In the genomic region with DNA sequence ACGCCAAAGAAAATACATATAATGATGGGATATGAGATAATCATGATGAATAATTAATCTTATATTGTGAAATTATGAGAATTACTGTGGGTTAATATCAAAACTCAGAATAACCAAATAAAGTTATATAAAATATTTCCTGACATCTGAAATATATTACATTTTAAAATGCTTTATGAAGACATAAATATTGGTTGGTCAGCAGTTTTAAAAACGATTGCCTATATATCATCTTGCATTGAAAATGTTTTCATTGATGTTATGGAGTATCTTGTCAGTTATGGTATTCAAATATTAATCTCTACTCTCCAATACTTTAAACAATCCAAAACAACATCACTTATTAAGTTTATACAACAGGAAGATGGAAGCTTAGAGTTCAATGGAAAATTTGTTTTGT, we compare ENCODE assay signal across 1 cellular context.
TF ChIP-seq lines count a peak whose summit lies in the region.

No MANE protein-coding gene starts in this region.

TF ChIP-seq in HepG2, 621 proteins besides CTCF, POLR2A, EP300 and RAD21 (continued from another document):
- TF ChIP-seq, protein P1, sequence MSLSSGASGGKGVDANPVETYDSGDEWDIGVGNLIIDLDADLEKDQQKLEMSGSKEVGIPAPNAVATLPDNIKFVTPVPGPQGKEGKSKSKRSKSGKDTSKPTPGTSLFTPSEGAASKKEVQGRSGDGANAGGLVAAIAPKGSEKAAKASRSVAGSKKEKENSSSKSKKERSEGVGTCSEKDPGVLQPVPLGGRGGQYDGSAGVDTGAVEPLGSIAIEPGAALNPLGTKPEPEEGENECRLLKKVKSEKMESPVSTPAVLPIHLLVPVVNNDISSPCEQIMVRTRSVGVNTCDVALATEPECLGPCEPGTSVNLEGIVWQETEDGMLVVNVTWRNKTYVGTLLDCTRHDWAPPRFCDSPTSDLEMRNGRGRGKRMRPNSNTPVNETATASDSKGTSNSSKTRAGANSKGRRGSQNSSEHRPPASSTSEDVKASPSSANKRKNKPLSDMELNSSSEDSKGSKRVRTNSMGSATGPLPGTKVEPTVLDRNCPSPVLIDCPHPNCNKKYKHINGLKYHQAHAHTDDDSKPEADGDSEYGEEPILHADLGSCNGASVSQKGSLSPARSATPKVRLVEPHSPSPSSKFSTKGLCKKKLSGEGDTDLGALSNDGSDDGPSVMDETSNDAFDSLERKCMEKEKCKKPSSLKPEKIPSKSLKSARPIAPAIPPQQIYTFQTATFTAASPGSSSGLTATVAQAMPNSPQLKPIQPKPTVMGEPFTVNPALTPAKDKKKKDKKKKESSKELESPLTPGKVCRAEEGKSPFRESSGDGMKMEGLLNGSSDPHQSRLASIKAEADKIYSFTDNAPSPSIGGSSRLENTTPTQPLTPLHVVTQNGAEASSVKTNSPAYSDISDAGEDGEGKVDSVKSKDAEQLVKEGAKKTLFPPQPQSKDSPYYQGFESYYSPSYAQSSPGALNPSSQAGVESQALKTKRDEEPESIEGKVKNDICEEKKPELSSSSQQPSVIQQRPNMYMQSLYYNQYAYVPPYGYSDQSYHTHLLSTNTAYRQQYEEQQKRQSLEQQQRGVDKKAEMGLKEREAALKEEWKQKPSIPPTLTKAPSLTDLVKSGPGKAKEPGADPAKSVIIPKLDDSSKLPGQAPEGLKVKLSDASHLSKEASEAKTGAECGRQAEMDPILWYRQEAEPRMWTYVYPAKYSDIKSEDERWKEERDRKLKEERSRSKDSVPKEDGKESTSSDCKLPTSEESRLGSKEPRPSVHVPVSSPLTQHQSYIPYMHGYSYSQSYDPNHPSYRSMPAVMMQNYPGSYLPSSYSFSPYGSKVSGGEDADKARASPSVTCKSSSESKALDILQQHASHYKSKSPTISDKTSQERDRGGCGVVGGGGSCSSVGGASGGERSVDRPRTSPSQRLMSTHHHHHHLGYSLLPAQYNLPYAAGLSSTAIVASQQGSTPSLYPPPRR (CRISPR knock-in tag; IDR thresholded peaks at IDR 0.05; ENCODE audit: borderline replicate concordance), result no peak
- TF ChIP-seq ZNF331 (CRISPR knock-in tag; IDR thresholded peaks at IDR 0.05), result no peak
- peak; percentile 24; the same call in 1 of the 2 replicates for TF ChIP-seq MAFF (IDR thresholded peaks at IDR 0.05; ENCODE audit: low read depth, low read length)
- TF ChIP-seq ARNTL (CRISPR knock-in tag; IDR thresholded peaks at IDR 0.05), result no peak
- no peak for TF ChIP-seq HDAC1 (CRISPR knock-in tag; IDR thresholded peaks at IDR 0.05)
- TF ChIP-seq KLF6 (CRISPR knock-in tag; IDR thresholded peaks at IDR 0.05), result no peak
